Comparison of ENCODE assay signal across 8 cellular contexts in genomic region chr6:5025911-5026819, GRCh38. TPM values are rescaled to one million over a fixed set of nuclear protein-coding genes. Genes with fewer than 3 reads are reported as not detected.
DNase-seq lines count a peak whose midpoint lies in the region; ATAC-seq and TF ChIP-seq lines count a peak whose summit lies in the region.

No MANE protein-coding gene starts in this region.

- peaks cover 20% of the 10 kb centered on the region for H3K4me1 Mint-ChIP-seq in CD4-positive, alpha-beta T cell (ENCODE audit: low read depth)
- H3K4me1 Mint-ChIP-seq in activated CD4-positive, alpha-beta memory T cell treated with anti-CD3 and anti-CD28 coated beads, Interleukin-2, amount 10 ng/mL, durations not matched to agents 7 days and 5 days: peaks cover 9% of the 10 kb centered on the region

- peaks cover 7% of the 10 kb centered on the region for H3K36me3 Mint-ChIP-seq in CD4-positive, alpha-beta T cell (ENCODE audit: low read depth)
- H3K36me3 Mint-ChIP-seq in activated CD4-positive, alpha-beta memory T cell treated with anti-CD3 and anti-CD28 coated beads, Interleukin-2, amount 10 ng/mL, durations not matched to agents 7 days and 5 days (ENCODE audit: low read depth): no peaks in the 10 kb centered on the region

- H3K9me3 Mint-ChIP-seq in CD4-positive, alpha-beta T cell: no peaks in the 10 kb centered on the region
- H3K9me3 Mint-ChIP-seq in activated CD4-positive, alpha-beta memory T cell treated with anti-CD3 and anti-CD28 coated beads, Interleukin-2, amount 10 ng/mL, durations not matched to agents 7 days and 5 days: peaks cover 3% of the 10 kb centered on the region

- H3K36me3 ChIP-seq in neuron (ENCODE audit: insufficient read depth, low read length): no peaks in the 10 kb centered on the region

- peaks cover 11% of the 10 kb centered on the region for H3K4me1 ChIP-seq in neuron (ENCODE audit: insufficient read depth, low read length)

- POLR2A ChIA-PET in CD4-positive, alpha-beta T cell (lab: Charles Lee): interaction anchor here (1.7 kb wide), 1 partner anchor 22 kb away, joined by 6 read pairs; the partner anchor contains the start of gene RPP40
- POLR2A ChIA-PET in activated CD4-positive, alpha-beta memory T cell treated with anti-CD3 and anti-CD28 coated beads, Interleukin-2, amount 10 ng/mL, durations not matched to agents 7 days and 5 days (lab: Charles Lee): no interaction called here

- no peak for TF ChIP-seq CTCF in CD4-positive, alpha-beta T cell (IDR thresholded peaks at IDR 0.05)

- DNase-seq in CD4-positive, alpha-beta T cell: no peak
- DNase-seq in NCI-H1105 (lab: John Stamatoyannopoulos, UW) (peak; percentile 67), Right ventricle myocardium superior (peak; percentile 75), H4 (ENCODE audit: low spot score) (no peak)
- DNase-seq in activated CD4-positive, alpha-beta memory T cell treated with anti-CD3 and anti-CD28 coated beads, Interleukin-2, amount 10 ng/mL, durations not matched to agents 7 days and 5 days: no peak
- no peak for DNase-seq in NK-92 treated with Interleukin-12 subunit alpha and Interleukin-12 subunit beta, amount 100 ng/mL, for 24 hours (lab: John Stamatoyannopoulos, UW)

- peak overlapping the region; percentile 59 for H3K4me3 Mint-ChIP-seq in CD4-positive, alpha-beta T cell
- H3K4me3 Mint-ChIP-seq in activated CD4-positive, alpha-beta memory T cell treated with anti-CD3 and anti-CD28 coated beads, Interleukin-2, amount 10 ng/mL, durations not matched to agents 7 days and 5 days: peak overlapping the region; percentile 43

- peaks cover 4% of the 10 kb centered on the region for H3K27me3 Mint-ChIP-seq in CD4-positive, alpha-beta T cell
- H3K27me3 Mint-ChIP-seq in activated CD4-positive, alpha-beta memory T cell treated with anti-CD3 and anti-CD28 coated beads, Interleukin-2, amount 10 ng/mL, durations not matched to agents 7 days and 5 days: peaks cover 5% of the 10 kb centered on the region

- H3K27ac Mint-ChIP-seq in CD4-positive, alpha-beta T cell: no peak overlapping the region
- no peak overlapping the region for H3K27ac Mint-ChIP-seq in activated CD4-positive, alpha-beta memory T cell treated with anti-CD3 and anti-CD28 coated beads, Interleukin-2, amount 10 ng/mL, durations not matched to agents 7 days and 5 days

- CTCF ChIA-PET in CD4-positive, alpha-beta T cell (lab: Charles Lee): no interaction called here
- CTCF ChIA-PET in activated CD4-positive, alpha-beta memory T cell treated with anti-CD3 and anti-CD28 coated beads, Interleukin-2, amount 10 ng/mL, durations not matched to agents 7 days and 5 days (lab: Charles Lee): no interaction called here

- H3K27ac ChIP-seq in CD4-positive, alpha-beta T cell (ENCODE audit: low read depth, low read length): no peak overlapping the region

- intact Hi-C loops in CD4-positive, alpha-beta T cell (cut with DNase I, micrococcal nuclease): no loop called here
- intact Hi-C loops in Right ventricle myocardium superior (cut with DNase I): no loop called here

- no peaks in the 10 kb centered on the region for H3K9me3 ChIP-seq in CD4-positive, alpha-beta T cell (ENCODE audit: control insufficient read depth, low read length)
- no peaks in the 10 kb centered on the region for H3K9me3 ChIP-seq in neuron (ENCODE audit: low read length)

- H2AFZ ChIP-seq in neuron (ENCODE audit: low read depth, low read length): peak overlapping the region; percentile 79

- H3K4me3 ChIP-seq in neuron (ENCODE audit: low read length): peak overlapping the region; percentile 51

- H3K27me3 ChIP-seq in CD4-positive, alpha-beta T cell (ENCODE audit: control insufficient read depth, insufficient read depth, low read length): no peaks in the 10 kb centered on the region
- no peaks in the 10 kb centered on the region for H3K27me3 ChIP-seq in neuron (ENCODE audit: insufficient read depth, low read length)

- ATAC-seq in CD4-positive, alpha-beta T cell (ENCODE audit: poor library complexity): no peak
- ATAC-seq in Right ventricle myocardium superior (ENCODE audit: poor library complexity) (peak; percentile 89), HG03175 (IDR thresholded peaks at IDR 0.05; ENCODE audit: unreplicated experiment) (no peak)

RNA-seq across cellular contexts. Expression of gene RPP40, which starts 22.3 kb away (rescaled TPM):
- total RNA-seq in CD4-positive, alpha-beta T cell: under 1 TPM; 0.36 to 0.69 TPM
- 1 to 10 TPM; 2.1 to 3.4 TPM for total RNA-seq in activated CD4-positive, alpha-beta memory T cell treated with anti-CD3 and anti-CD28 coated beads, Interleukin-2, amount 10 ng/mL, durations not matched to agents 7 days and 5 days
- 3.1 TPM for total RNA-seq in Right ventricle myocardium superior
- 43.2 and 63.1 TPM in 2 replicates for total RNA-seq in H4 (2014; rRNA removed; shearing (Covaris generic))

RNA-seq across cellular contexts. Expression of gene PPP1R3G, which starts 59.0 kb away (rescaled TPM):
- total RNA-seq in CD4-positive, alpha-beta T cell: not detected
- under 1 TPM; 0.08 to 0.10 TPM for total RNA-seq in activated CD4-positive, alpha-beta memory T cell treated with anti-CD3 and anti-CD28 coated beads, Interleukin-2, amount 10 ng/mL, durations not matched to agents 7 days and 5 days
- 14.2 TPM for total RNA-seq in Right ventricle myocardium superior
- total RNA-seq in H4 (2014; rRNA removed; shearing (Covaris generic)): 0.06 TPM in 1 of 2 replicates, not detected in the other

Comparison
In these comparisons a context has a peak if more than half of its experiments do, and no peak if none do; other contexts are left out.
1. DNase-seq: peak in NCI-H1105 (single experiment) and Right ventricle myocardium superior (single experiment); none in CD4-positive, alpha-beta T cell (0 of 10), activated CD4-positive, alpha-beta memory T cell treated with anti-CD3 and anti-CD28 coated beads, Interleukin-2, amount 10 ng/mL, durations not matched to agents 7 days and 5 days (single experiment), H4 (single experiment) and NK-92 treated with Interleukin-12 subunit alpha and Interleukin-12 subunit beta, amount 100 ng/mL, for 24 hours (single experiment).
2. RNA of gene RPP40, which starts 22.3 kb away (total RNA-seq): 43.2 to 63.1 TPM in H4; 2.1 to 3.4 TPM in activated CD4-positive, alpha-beta memory T cell treated with anti-CD3 and anti-CD28 coated beads, Interleukin-2, amount 10 ng/mL, durations not matched to agents 7 days and 5 days, 3.1 TPM in Right ventricle myocardium superior (single experiment) and 0.36 to 0.69 TPM in CD4-positive, alpha-beta T cell; every median in the first group is over 10 times any median in the second.
3. RNA of gene PPP1R3G, which starts 59.0 kb away (total RNA-seq): 14.2 TPM in Right ventricle myocardium superior (single experiment); 0.08 to 0.10 TPM in activated CD4-positive, alpha-beta memory T cell treated with anti-CD3 and anti-CD28 coated beads, Interleukin-2, amount 10 ng/mL, durations not matched to agents 7 days and 5 days, not detected in CD4-positive, alpha-beta T cell and 0.06 TPM in H4; every median in the first group is over 10 times any median in the second.